ENCODE assay signal across 8 cellular contexts in the genomic region with DNA sequence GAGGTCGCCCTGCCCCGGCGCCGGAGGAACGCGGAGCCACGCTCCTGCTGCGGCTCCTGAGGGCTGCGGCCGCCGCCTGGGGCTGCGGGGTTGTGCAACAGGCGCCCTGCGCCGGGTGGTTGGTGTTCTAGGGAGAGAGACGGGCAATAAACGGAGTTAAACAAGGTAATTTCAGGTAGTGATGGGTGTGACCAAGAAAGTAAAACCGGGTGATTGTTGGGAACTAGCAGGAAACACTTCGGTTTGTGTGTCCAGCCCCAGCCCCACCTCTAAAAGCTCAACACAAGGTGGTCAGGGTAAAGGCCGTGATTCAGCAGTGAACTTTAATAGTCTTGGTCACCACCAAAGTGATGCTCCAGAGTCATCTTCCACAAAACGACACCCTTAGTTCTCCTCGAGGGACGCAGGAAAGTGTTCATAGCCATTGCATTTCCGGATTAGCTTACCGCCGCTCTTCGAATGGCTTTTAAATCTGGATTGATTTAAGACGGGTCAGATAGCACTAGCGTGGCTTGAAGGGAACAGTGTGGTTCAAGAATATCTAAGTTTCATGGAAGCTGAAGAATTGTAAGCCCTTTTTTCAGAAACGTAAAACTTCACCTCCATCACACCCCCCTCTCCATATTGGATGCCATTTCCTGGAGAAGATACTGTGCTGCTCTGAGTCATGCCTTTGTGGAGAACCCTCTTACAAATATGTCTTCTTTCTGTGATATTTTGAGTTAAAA. TPM values are rescaled to one million over a fixed set of nuclear protein-coding genes. Genes with fewer than 3 reads are reported as not detected.
A peak's percentile ranks its signal among the peaks of the same experiment; 100 is the strongest.
DNase-seq lines count a peak whose midpoint lies in the region; ATAC-seq and TF ChIP-seq lines count a peak whose summit lies in the region.

No MANE protein-coding gene starts in this region.

- ATAC-seq in HG03025 (IDR thresholded peaks at IDR 0.05; ENCODE audit: low FRiP score, unreplicated experiment), result peak; percentile 26

- H3K27ac ChIP-seq in A673 (ENCODE audit: low read depth, low read length, poor library complexity, severe bottlenecking) (peak overlapping the region; percentile 92), parathyroid adenoma (peak overlapping the region; percentile 71)

- intact Hi-C loops in A673 (cut with micrococcal nuclease; ENCODE audit: unreplicated experiment), result loop anchor here (2.0 to 10.0 kb wide), 5 partner anchors 138 to 546 kb away; a partner anchor contains a TSS

- no peak for TF ChIP-seq CTCF in A673 (conservative IDR thresholded peaks at IDR 0.05; ENCODE audit: low read depth, low read length)
- no peak for TF ChIP-seq CTCF in GM12875 (IDR thresholded peaks at IDR 0.05; ENCODE audit: borderline replicate concordance, insufficient read depth, low read depth, low read length)
- TF ChIP-seq CTCF in parathyroid adenoma (IDR thresholded peaks at IDR 0.05), result no peak

- H3K4me3 ChIP-seq in A673 (ENCODE audit: low read depth, low read length, poor library complexity, severe bottlenecking), result peak overlapping the region; percentile 87
- peak overlapping the region; percentile 91 for H3K4me3 ChIP-seq in GM12875 (ENCODE audit: low read depth, low read length)
- peak overlapping the region; percentile 76 for H3K4me3 ChIP-seq in parathyroid adenoma (ENCODE audit: low read depth, low read length)

- H3K9ac ChIP-seq in parathyroid adenoma, result peak overlapping the region; percentile 68

- H3K9me3 ChIP-seq in A673 (ENCODE audit: low read depth, low read length, poor library complexity, severe bottlenecking) (no peaks in the 10 kb centered on the region), parathyroid adenoma (ENCODE audit: control insufficient read depth, low read length) (no peaks in the 10 kb centered on the region)

- peak overlapping the region; percentile 81 for H2AFZ ChIP-seq in parathyroid adenoma

- CTCF ChIA-PET in A673 (lab: Charles Lee), result interaction anchor here (0.7 to 1.3 kb wide), 3 partner anchors 95 to 174 kb away, joined by 3 to 20 read pairs (median 7); no protein-coding TSS in a partner anchor

- H3K4me2 ChIP-seq in parathyroid adenoma (ENCODE audit: low read length), result peak overlapping the region; percentile 86

- H3K27me3 ChIP-seq in A673 (replicated peaks; ENCODE audit: insufficient read depth, low read depth, low read length, poor library complexity) (no peaks in the 10 kb centered on the region), parathyroid adenoma (ENCODE audit: control insufficient read depth, insufficient read depth, low read length) (no peaks in the 10 kb centered on the region)

- TSS peak; percentile 47 for BruUV-seq in A673 (replicated peaks; lab: Mats Ljungman, UMichigan)

- peaks cover 19% of the 10 kb centered on the region for H3K79me2 ChIP-seq in parathyroid adenoma

- DNase-seq in A673 (ENCODE audit: low spot score) (peak; percentile 53), NCI-H446 treated with DMSO at 0.1 percent for 48 hours (lab: John Stamatoyannopoulos, UW) (peak; percentile 6), glomerular visceral epithelial cell (ENCODE audit: extremely low spot score) (peak; percentile 34), NCI-H1436 treated with DMSO at 0.1 percent for 48 hours (lab: John Stamatoyannopoulos, UW) (no peak)
- peak; percentile 2 for DNase-seq in activated gamma-delta T cell treated with anti-CD3 and anti-CD28 coated beads, Interleukin-2, amount 50 U/mL, for 16 hours (ENCODE audit: low read depth)

- H3K4me1 ChIP-seq in A673 (ENCODE audit: insufficient read depth, low read length, poor library complexity, severe bottlenecking) (peaks cover 18% of the 10 kb centered on the region), parathyroid adenoma (peaks cover 6% of the 10 kb centered on the region)

- POLR2A ChIA-PET in A673 (lab: Charles Lee; ENCODE audit: low non-redundant PET), result interaction anchor here (0.6 kb wide), 1 partner anchor 85 kb away, joined by 5 read pairs; no protein-coding TSS in a partner anchor

- peaks cover 7% of the 10 kb centered on the region for H3K36me3 ChIP-seq in A673 (ENCODE audit: insufficient read depth, low read length, poor library complexity, severe bottlenecking)
- no peaks in the 10 kb centered on the region for H3K36me3 ChIP-seq in parathyroid adenoma (ENCODE audit: control insufficient read depth, insufficient read depth, low read length)

RNA-seq across cellular contexts. Expression of a gene that starts 0.7 kb away (rescaled TPM):
- total RNA-seq in A673 (2021), result 109 and 123 TPM in 2 replicates

RNA-seq across cellular contexts. Expression of a gene that starts 24.4 kb away (rescaled TPM):
- not detected in 2 replicates for total RNA-seq in A673 (2021)
